ENCODE assay signal across 1 cellular context in the genomic region with DNA sequence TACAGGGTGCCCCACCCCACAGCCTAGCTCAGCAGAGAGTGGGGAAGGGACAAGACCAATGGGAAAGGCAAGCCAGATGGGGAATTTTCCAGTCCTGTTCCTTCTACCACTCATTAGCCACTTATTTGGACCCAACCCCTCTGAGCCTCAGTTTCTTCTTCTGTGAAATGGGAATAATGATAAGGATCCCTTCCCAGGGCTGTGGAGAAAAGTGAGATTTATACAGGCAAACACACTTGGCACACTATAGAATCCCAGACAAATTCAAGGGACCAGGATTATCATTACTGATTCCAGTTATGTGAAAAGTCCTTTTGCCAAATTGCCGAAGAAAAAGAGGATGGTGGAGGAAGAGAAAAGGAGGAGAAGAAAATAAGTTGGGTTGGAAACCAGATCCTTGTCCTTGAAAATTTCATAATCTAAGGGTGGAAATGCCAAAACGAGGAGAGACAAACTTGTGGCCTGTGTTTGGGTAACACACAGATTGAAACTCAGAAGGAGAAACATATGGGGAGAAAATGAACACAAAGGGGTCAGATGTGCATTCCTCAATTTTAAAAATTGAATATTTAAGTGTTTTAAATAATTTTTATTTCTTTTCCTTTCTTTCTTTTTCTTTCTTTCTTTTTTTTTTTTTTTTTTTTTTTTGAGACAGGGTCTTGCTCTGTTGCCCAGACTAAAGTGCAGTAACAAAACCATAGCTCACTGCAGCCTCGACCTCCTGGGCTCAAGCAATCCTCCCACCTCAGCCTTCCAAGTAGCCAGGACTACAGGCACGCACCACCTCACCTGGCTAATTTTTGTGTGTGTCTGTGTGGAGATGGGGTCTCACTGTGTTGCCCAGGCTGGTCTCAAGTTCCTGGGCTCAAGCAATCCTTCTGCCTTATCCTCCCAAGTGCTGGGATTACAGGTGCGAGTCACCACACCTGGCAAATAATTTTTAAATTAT.
TF ChIP-seq lines count a peak whose summit lies in the region.

No MANE protein-coding gene starts in this region.

TF ChIP-seq in K562, 482 proteins besides CTCF, POLR2A, EP300 and RAD21:
- TF ChIP-seq RBFOX2 (IDR thresholded peaks at IDR 0.05; ENCODE audit: low read depth, low read length) (peak; percentile 34; the same call in 1 of the 2 replicates), MEF2A (IDR thresholded peaks at IDR 0.05; ENCODE audit: control insufficient read depth, low read depth, low read length) (no peak), GABPB1 (CRISPR knock-in tag; IDR thresholded peaks at IDR 0.05) (0 out of 2 replicates have a peak, but pooled peaks have one; percentile 25), RBM39 (optimal IDR thresholded peaks at IDR 0.05; ENCODE audit: low read depth, low read length) (peak; percentile 2), ZNF263 (CRISPR knock-in tag; IDR thresholded peaks at IDR 0.05; ENCODE audit: borderline replicate concordance) (no peak), HDAC2 (IDR thresholded peaks at IDR 0.05) (0 out of 2 replicates have a peak, but pooled peaks have one; percentile 20), RBM25 (IDR thresholded peaks at IDR 0.05; ENCODE audit: low read depth, low read length, severe bottlenecking) (peak; percentile 95), BCOR (IDR thresholded peaks at IDR 0.05) (peak; percentile 82), L3MBTL2 (IDR thresholded peaks at IDR 0.05) (no peak), KDM1A (IDR thresholded peaks at IDR 0.05) (peak in 1 of 2 experiments; percentile 67; a peak in 2 of 4 replicates), POLR2G (IDR thresholded peaks at IDR 0.05; ENCODE audit: low read depth, low read length) (0 out of 2 replicates have a peak, but pooled peaks have one; percentile 9), ZNF121 (CRISPR knock-in tag; conservative IDR thresholded peaks at IDR 0.05) (peak; percentile 99), RCOR1 (IDR thresholded peaks at IDR 0.05; ENCODE audit: borderline replicate concordance in 1 of 2, low read depth in 2 of 2, low read length in 2 of 2) (0 out of 4 replicates have a peak, but pooled peaks of 1 of the 2 experiments have one; percentile 27), ADNP (tag; IDR thresholded peaks at IDR 0.05) (peak; percentile 84), CHD4 (IDR thresholded peaks at IDR 0.05; ENCODE audit: insufficient read depth, insufficient replicate concordance, low read depth, low read length, poor library complexity, severe bottlenecking) (peak; percentile 76)
- TF ChIP-seq, protein P1, sequence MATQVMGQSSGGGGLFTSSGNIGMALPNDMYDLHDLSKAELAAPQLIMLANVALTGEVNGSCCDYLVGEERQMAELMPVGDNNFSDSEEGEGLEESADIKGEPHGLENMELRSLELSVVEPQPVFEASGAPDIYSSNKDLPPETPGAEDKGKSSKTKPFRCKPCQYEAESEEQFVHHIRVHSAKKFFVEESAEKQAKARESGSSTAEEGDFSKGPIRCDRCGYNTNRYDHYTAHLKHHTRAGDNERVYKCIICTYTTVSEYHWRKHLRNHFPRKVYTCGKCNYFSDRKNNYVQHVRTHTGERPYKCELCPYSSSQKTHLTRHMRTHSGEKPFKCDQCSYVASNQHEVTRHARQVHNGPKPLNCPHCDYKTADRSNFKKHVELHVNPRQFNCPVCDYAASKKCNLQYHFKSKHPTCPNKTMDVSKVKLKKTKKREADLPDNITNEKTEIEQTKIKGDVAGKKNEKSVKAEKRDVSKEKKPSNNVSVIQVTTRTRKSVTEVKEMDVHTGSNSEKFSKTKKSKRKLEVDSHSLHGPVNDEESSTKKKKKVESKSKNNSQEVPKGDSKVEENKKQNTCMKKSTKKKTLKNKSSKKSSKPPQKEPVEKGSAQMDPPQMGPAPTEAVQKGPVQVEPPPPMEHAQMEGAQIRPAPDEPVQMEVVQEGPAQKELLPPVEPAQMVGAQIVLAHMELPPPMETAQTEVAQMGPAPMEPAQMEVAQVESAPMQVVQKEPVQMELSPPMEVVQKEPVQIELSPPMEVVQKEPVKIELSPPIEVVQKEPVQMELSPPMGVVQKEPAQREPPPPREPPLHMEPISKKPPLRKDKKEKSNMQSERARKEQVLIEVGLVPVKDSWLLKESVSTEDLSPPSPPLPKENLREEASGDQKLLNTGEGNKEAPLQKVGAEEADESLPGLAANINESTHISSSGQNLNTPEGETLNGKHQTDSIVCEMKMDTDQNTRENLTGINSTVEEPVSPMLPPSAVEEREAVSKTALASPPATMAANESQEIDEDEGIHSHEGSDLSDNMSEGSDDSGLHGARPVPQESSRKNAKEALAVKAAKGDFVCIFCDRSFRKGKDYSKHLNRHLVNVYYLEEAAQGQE (CRISPR knock-in tag; IDR thresholded peaks at IDR 0.05; ENCODE audit: low read depth), result no peak
TF ChIP-seq in K562: peak in this region for 12.
